ENCODE assay signal across 16 cellular contexts in the genomic region with DNA sequence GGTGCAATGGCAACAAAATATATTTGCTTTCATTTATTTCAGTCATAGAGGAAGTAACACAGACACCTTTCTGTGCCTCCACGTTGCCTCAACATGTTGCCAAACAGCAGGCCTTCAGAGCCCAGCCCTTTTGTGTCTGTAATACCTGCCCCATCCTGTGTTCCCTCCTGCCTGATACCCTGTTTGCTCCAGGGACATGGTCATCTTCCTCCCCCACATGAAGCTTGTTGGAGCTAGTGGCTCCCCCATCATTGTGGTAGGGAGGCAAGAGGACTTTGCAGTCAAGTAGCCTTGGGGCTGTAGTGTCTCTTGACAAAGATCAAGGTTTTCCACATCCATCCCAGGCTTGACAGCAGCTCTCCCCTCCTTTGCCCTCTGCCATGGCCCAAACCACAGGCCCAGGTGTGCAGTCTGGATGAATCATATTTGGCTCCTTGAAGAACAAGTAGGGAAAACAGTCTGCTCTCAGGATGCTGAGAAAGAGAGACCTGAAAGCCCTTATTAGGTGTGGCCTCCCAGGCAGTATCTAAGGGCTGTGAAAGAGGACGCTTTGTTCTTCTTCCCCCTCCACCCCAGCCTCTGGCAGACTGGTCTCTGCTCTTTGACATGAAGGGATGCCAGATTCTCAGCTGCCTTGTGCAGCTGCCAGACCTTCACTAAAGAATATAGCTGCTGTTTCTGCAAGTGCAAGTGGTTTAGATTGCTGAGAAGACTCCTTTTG.
A peak's percentile ranks its signal among the peaks of the same experiment; 100 is the strongest.
DNase-seq lines count a peak whose midpoint lies in the region; ATAC-seq and TF ChIP-seq lines count a peak whose summit lies in the region.
"Had no signal": no experiment of that assay in that cellular context is flagged by ENCODE, and none has a peak within 500 bp of the region (broad histone marks: within the 10 kb centered on the region; RNA-seq: fewer than 3 reads in every experiment).

No MANE protein-coding gene starts in this region.

- H3K14ac ChIP-seq in H9 (ENCODE audit: insufficient read depth, low read length), result no peak overlapping the region

- H2BK120ac ChIP-seq in H9 (ENCODE audit: low read depth, low read length, poor library complexity, severe bottlenecking), result no peak overlapping the region

- TF ChIP-seq POLR2A in ovary (IDR thresholded peaks at IDR 0.05), result no peak

- no peak for TF ChIP-seq EP300 in ovary (IDR thresholded peaks at IDR 0.05)

- H3K9me3 Mint-ChIP-seq in H9, result no peaks in the 10 kb centered on the region
- H3K9me3 Mint-ChIP-seq: activated T-cell treated with anti-CD3 and anti-CD28 coated beads, Interleukin-2, amount 50 U/mL, for 24 hours; T-helper 2 cell treated with Interferon-gamma antibody and Interleukin-4, amounts not matched to agents 5 μg/mL and 100 μg/mL, for 36 hours had no signal

- H3K36me3 ChIP-seq in right atrium auricular region (no peaks in the 10 kb centered on the region), ovary (no peaks in the 10 kb centered on the region)
- H3K36me3 ChIP-seq: right lobe of liver had no signal

- H4K5ac ChIP-seq in H9 (ENCODE audit: insufficient read length, low read depth, low read length), result no peak overlapping the region

- H3K27ac ChIP-seq in right atrium auricular region (peak overlapping the region in 1 of 2 donors; percentile 58), foreskin keratinocyte (peak overlapping the region; percentile 63), ovary (no peak overlapping the region), H9 (ENCODE audit: insufficient read length, low read depth, low read length) (no peak overlapping the region)
- H3K27ac ChIP-seq: right lobe of liver had no signal

- WGBS in ovary, 3 donors, result 36 to 40% (median 40%) methylated on average over 2 of the region's 2 CpGs
- no CpG with 5 or more reads among the region's 2 CpGs for WGBS in H9 (ENCODE audit: extremely low coverage, insufficient read length, low lambda C conversion rate)

- H4K91ac ChIP-seq in H9 (ENCODE audit: insufficient read length, low read depth, low read length), result no peak overlapping the region

- intact Hi-C loops in Right ventricle myocardium inferior (cut with DNase I), result loop anchor here (5.0 to 10.0 kb wide), 2 partner anchors 83 to 175 kb away; no protein-coding TSS in a partner anchor
- intact Hi-C loops in ovary (cut with DNase I), result no loop called here

- H3K9me3 ChIP-seq in right atrium auricular region (no peaks in the 10 kb centered on the region), ovary (no peaks in the 10 kb centered on the region), H9 (ENCODE audit: control insufficient read depth, low read depth, low read length) (no peaks in the 10 kb centered on the region)
- H3K9me3 ChIP-seq: right lobe of liver had no signal

- H3K4me3 ChIP-seq in right atrium auricular region, result no peak overlapping the region
- no peak overlapping the region for H3K4me3 ChIP-seq in ovary
- H3K4me3 ChIP-seq: coronary artery, right lobe of liver had no signal

- H3K56ac ChIP-seq in H9 (ENCODE audit: insufficient read length, low read depth, low read length), result no peak overlapping the region

- H4K20me1 ChIP-seq in H9 (ENCODE audit: control insufficient read depth, insufficient read depth, insufficient read length), result no peaks in the 10 kb centered on the region

- H3K4me1 Mint-ChIP-seq in H9, result no peaks in the 10 kb centered on the region
- H3K4me1 Mint-ChIP-seq: activated CD4-positive, alpha-beta T cell treated with anti-CD3 and anti-CD28 coated beads for 36 hours had no signal

- no peaks in the 10 kb centered on the region for H3K36me3 Mint-ChIP-seq in H9 (ENCODE audit: insufficient read depth in 1 of 3, low read depth in 3 of 3)

- H3K4me1 ChIP-seq in right atrium auricular region (peaks cover 0 to 29% of the 10 kb centered on the region in 2 donors), foreskin keratinocyte (peaks cover 18% of the 10 kb centered on the region), ovary (ENCODE audit: insufficient read depth) (no peaks in the 10 kb centered on the region), H9 (ENCODE audit: insufficient read depth, low read length) (no peaks in the 10 kb centered on the region)
- H3K4me1 ChIP-seq: right lobe of liver had no signal

- TF ChIP-seq CTCF in right atrium auricular region (IDR thresholded peaks at IDR 0.05) (no peak), foreskin keratinocyte (conservative IDR thresholded peaks at IDR 0.05) (peak; percentile 1), ovary (IDR thresholded peaks at IDR 0.05) (no peak), H9 (conservative IDR thresholded peaks at IDR 0.05) (no peak)

- ATAC-seq in Right ventricle myocardium inferior, result peak; percentile 85
- ATAC-seq in foreskin keratinocyte, result peak; percentile 94
- no peak for ATAC-seq in HG03039 (IDR thresholded peaks at IDR 0.05; ENCODE audit: unreplicated experiment)
- ATAC-seq in HG03565 (IDR thresholded peaks at IDR 0.05; ENCODE audit: unreplicated experiment), result no peak
- ATAC-seq in GM19455 (IDR thresholded peaks at IDR 0.05; ENCODE audit: unreplicated experiment), result no peak
- ATAC-seq: activated CD4-positive, alpha-beta T cell treated with anti-CD3 and anti-CD28 coated beads for 36 hours; HepG2 had no signal

- H2AFZ ChIP-seq in H9 (ENCODE audit: low read length), result no peak overlapping the region

- no peak overlapping the region for H3K4ac ChIP-seq in H9 (ENCODE audit: low read depth, low read length)

- H3K4me2 ChIP-seq in H9 (ENCODE audit: insufficient read depth, insufficient read length, low read length), result no peak overlapping the region

- no peak overlapping the region for H3K9ac ChIP-seq in H9 (ENCODE audit: extremely low read depth, insufficient read length, low read length)

- no peaks in the 10 kb centered on the region for H3K23me2 ChIP-seq in H9 (ENCODE audit: insufficient read length, low read depth, low read length, poor library complexity, severe bottlenecking)

- no peak overlapping the region for H4K8ac ChIP-seq in H9 (replicated peaks; ENCODE audit: insufficient read length, low read depth, low read length)

- no peak overlapping the region for H3K18ac ChIP-seq in H9 (ENCODE audit: insufficient read length, low read depth, low read length)

- H3K27me3 Mint-ChIP-seq in H9 (ENCODE audit: low read depth), result no peaks in the 10 kb centered on the region
- H3K27me3 Mint-ChIP-seq: activated T-cell treated with anti-CD3 and anti-CD28 coated beads, Interleukin-2, amount 50 U/mL, for 24 hours had no signal

- H3T11ph ChIP-seq in H9 (ENCODE audit: low read length), result no peak overlapping the region

- H2BK15ac ChIP-seq in H9 (ENCODE audit: low read depth, low read length), result no peak overlapping the region

- no peaks in the 10 kb centered on the region for H3K79me1 ChIP-seq in H9 (ENCODE audit: insufficient read depth, low read depth, low read length, poor library complexity, severe bottlenecking)

- H2BK5ac ChIP-seq in H9 (ENCODE audit: insufficient read length, low read length), result no peak overlapping the region

- DNase-seq in Right ventricle myocardium inferior (ENCODE audit: missing footprints) (no peak), right atrium auricular region (ENCODE audit: low spot score) (no peak), foreskin keratinocyte (peak; percentile 96 to 97), ovary (peak in 3 of 5 donors; percentile 11 to 61 (median 21)), H9 (no peak)
- DNase-seq: activated CD4-positive, alpha-beta T cell treated with anti-CD3 and anti-CD28 coated beads for 36 hours; activated T-cell treated with anti-CD3 and anti-CD28 coated beads, Interleukin-2, amount 50 U/mL, for 24 hours; NCI-H1048; NCI-H345; right lobe of liver had no signal

- peak overlapping the region in 1 of 3 experiments; percentile 25; a peak in 1 of 7 replicates for H3K27ac Mint-ChIP-seq in H9
- H3K27ac Mint-ChIP-seq: activated CD4-positive, alpha-beta T cell treated with anti-CD3 and anti-CD28 coated beads for 36 hours; activated T-cell treated with anti-CD3 and anti-CD28 coated beads, Interleukin-2, amount 50 U/mL, for 24 hours; T-helper 2 cell treated with Interferon-gamma antibody and Interleukin-4, amounts not matched to agents 5 μg/mL and 100 μg/mL, for 36 hours had no signal

- no peak overlapping the region for H2AK5ac ChIP-seq in H9 (ENCODE audit: insufficient read length, low read length)

- H3K4me3 Mint-ChIP-seq in H9, result no peak overlapping the region
- H3K4me3 Mint-ChIP-seq: activated CD4-positive, alpha-beta T cell treated with anti-CD3 and anti-CD28 coated beads for 36 hours; activated T-cell treated with anti-CD3 and anti-CD28 coated beads, Interleukin-2, amount 50 U/mL, for 24 hours; T-helper 2 cell treated with Interferon-gamma antibody and Interleukin-4, amounts not matched to agents 5 μg/mL and 100 μg/mL, for 36 hours had no signal

- H3K27me3 ChIP-seq in right atrium auricular region (no peaks in the 10 kb centered on the region), foreskin keratinocyte (no peaks in the 10 kb centered on the region), ovary (no peaks in the 10 kb centered on the region), H9 (ENCODE audit: insufficient read depth, low read length) (no peaks in the 10 kb centered on the region; the same call in 1 of the 2 replicates)
- H3K27me3 ChIP-seq: right lobe of liver had no signal

- H2BK20ac ChIP-seq in H9 (ENCODE audit: low read depth, low read length, poor library complexity, severe bottlenecking), result no peak overlapping the region

- H3K23ac ChIP-seq in H9 (ENCODE audit: insufficient read length, low read depth, low read length), result no peak overlapping the region

- no peak overlapping the region for H2BK12ac ChIP-seq in H9 (ENCODE audit: insufficient read length, low read depth, low read length)

- H3K79me2 ChIP-seq in H9 (ENCODE audit: insufficient read depth, low read length), result no peaks in the 10 kb centered on the region

Comparison
In these comparisons a context has a peak if more than half of its experiments do, and no peak if none do; other contexts are left out.
1. ATAC-seq: peak in Right ventricle myocardium inferior (single experiment) and foreskin keratinocyte (single experiment); none in HG03039 (single experiment), HG03565 (single experiment) and GM19455 (single experiment).
2. DNase-seq: peak in foreskin keratinocyte (2 of 2) and ovary (3 of 5); none in Right ventricle myocardium inferior (single experiment), right atrium auricular region (single experiment) and H9 (single experiment).